Comparison of ENCODE assay signal across 18 cellular contexts in genomic region chr2:165629776-165630175, GRCh38.
"Had no signal": no experiment of that assay in that cellular context is flagged by ENCODE, and none has a peak within 500 bp of the region (broad histone marks: within the 10 kb centered on the region; RNA-seq: fewer than 3 reads in every experiment).

No MANE protein-coding gene starts in this region.

- H3K9me3 Mint-ChIP-seq: brain had no signal

- H3K27ac Mint-ChIP-seq: activated naive CD8-positive, alpha-beta T cell had no signal

- H3K4me1 ChIP-seq: colonic mucosa, uterus had no signal

- H3K4me3 Mint-ChIP-seq: activated naive CD8-positive, alpha-beta T cell had no signal

- H3K27me3 ChIP-seq: colonic mucosa, esophagus squamous epithelium, right atrium auricular region, tibial nerve, uterus had no signal

- H3K27me3 Mint-ChIP-seq: brain had no signal

- H3K36me3 ChIP-seq: colonic mucosa, esophagus squamous epithelium, left ventricle myocardium inferior, right atrium auricular region, tibial nerve, uterus, WERI-Rb-1 had no signal

- H3K9me3 ChIP-seq: colonic mucosa, esophagus squamous epithelium, left ventricle myocardium inferior, mucosa of descending colon, right atrium auricular region, tibial nerve, uterus had no signal

- H3K27ac ChIP-seq: colonic mucosa, esophagus squamous epithelium, left ventricle myocardium inferior, right atrium auricular region, tibial nerve, uterus, WERI-Rb-1 had no signal

- H3K4me3 ChIP-seq: colonic mucosa, esophagus squamous epithelium, left ventricle myocardium inferior, mucosa of descending colon, right atrium auricular region, tibial nerve, uterus had no signal

- H3K36me3 Mint-ChIP-seq: activated naive CD8-positive, alpha-beta T cell; naive thymus-derived CD4-positive, alpha-beta T cell had no signal

- DNase-seq: activated CD4-positive, alpha-beta T cell treated with anti-CD3 and anti-CD28 coated beads for 48 hours; activated CD8-positive, alpha-beta memory T cell treated with anti-CD3 and anti-CD28 coated beads for 24 hours; activated gamma-delta T cell treated with Interleukin-2 at 50 U/mL for 16 hours; central memory CD4-positive, alpha-beta T cell; colonic mucosa; esophagus squamous epithelium; left ventricle myocardium inferior; mucosa of descending colon; naive thymus-derived CD4-positive, alpha-beta T cell; occipital lobe; stimulated activated CD4-positive, alpha-beta T cell treated with anti-CD3 and anti-CD28 coated beads, Interleukin-15, amount 100 ng/mL, for 24 hours; stimulated activated CD4-positive, alpha-beta T cell treated with anti-CD3 and anti-CD28 coated beads, Interleukin-4, amount 100 ng/mL, for 1 hour; uterus; WERI-Rb-1 had no signal
